1 cellular context compared by ENCODE assay signal in the genomic region with DNA sequence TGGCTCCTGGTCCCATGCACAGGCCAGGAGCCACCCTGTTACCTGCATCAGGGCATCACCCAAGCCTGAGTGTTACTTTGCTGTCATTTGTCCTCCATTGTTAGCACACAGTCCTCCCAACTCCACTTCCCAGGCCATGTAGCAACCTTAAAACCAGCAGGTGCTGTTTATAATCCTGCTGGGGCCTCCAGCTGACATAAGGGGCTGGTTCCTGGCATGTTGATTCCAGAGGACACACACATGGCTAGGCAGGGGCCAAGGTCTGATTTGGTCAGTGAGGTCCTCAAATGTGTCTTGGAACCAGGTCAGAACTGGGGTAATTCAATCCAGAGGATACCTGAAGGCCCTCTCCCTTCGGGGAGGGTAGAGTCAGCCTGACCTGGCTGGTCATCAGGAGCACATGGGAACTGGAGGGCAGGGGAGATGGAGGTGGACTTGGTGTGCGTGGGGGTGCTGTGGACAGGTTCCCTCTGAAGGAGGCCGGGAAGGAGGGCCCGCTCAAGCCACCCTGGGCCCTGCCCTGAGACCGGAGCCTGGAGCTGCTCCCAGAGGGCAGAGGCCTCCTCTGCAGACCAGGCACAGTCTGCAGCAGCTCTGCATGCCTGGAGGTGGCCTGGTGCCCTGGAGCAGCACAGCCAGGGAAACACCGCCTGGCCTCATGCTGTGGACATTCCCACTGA.
TF ChIP-seq lines count a peak whose summit lies in the region.

No MANE protein-coding gene starts in this region.

TF ChIP-seq in HepG2, 621 proteins besides CTCF, POLR2A, EP300 and RAD21:
- TF ChIP-seq, protein P1, sequence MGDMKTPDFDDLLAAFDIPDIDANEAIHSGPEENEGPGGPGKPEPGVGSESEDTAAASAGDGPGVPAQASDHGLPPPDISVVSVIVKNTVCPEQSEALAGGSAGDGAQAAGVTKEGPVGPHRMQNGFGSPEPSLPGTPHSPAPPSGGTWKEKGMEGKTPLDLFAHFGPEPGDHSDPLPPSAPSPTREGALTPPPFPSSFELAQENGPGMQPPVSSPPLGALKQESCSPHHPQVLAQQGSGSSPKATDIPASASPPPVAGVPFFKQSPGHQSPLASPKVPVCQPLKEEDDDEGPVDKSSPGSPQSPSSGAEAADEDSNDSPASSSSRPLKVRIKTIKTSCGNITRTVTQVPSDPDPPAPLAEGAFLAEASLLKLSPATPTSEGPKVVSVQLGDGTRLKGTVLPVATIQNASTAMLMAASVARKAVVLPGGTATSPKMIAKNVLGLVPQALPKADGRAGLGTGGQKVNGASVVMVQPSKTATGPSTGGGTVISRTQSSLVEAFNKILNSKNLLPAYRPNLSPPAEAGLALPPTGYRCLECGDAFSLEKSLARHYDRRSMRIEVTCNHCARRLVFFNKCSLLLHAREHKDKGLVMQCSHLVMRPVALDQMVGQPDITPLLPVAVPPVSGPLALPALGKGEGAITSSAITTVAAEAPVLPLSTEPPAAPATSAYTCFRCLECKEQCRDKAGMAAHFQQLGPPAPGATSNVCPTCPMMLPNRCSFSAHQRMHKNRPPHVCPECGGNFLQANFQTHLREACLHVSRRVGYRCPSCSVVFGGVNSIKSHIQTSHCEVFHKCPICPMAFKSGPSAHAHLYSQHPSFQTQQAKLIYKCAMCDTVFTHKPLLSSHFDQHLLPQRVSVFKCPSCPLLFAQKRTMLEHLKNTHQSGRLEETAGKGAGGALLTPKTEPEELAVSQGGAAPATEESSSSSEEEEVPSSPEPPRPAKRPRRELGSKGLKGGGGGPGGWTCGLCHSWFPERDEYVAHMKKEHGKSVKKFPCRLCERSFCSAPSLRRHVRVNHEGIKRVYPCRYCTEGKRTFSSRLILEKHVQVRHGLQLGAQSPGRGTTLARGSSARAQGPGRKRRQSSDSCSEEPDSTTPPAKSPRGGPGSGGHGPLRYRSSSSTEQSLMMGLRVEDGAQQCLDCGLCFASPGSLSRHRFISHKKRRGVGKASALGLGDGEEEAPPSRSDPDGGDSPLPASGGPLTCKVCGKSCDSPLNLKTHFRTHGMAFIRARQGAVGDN (CRISPR knock-in tag; IDR thresholded peaks at IDR 0.05), result peak; percentile 26; the same call in 1 of the 2 replicates
- TF ChIP-seq, protein P2, sequence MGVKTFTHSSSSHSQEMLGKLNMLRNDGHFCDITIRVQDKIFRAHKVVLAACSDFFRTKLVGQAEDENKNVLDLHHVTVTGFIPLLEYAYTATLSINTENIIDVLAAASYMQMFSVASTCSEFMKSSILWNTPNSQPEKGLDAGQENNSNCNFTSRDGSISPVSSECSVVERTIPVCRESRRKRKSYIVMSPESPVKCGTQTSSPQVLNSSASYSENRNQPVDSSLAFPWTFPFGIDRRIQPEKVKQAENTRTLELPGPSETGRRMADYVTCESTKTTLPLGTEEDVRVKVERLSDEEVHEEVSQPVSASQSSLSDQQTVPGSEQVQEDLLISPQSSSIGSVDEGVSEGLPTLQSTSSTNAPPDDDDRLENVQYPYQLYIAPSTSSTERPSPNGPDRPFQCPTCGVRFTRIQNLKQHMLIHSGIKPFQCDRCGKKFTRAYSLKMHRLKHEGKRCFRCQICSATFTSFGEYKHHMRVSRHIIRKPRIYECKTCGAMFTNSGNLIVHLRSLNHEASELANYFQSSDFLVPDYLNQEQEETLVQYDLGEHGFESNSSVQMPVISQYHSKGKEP (CRISPR knock-in tag; IDR thresholded peaks at IDR 0.05), result no peak
TF ChIP-seq in HepG2: peak in this region for 1.
